Comparison of ENCODE assay signal across 10 cellular contexts in the genomic region with DNA sequence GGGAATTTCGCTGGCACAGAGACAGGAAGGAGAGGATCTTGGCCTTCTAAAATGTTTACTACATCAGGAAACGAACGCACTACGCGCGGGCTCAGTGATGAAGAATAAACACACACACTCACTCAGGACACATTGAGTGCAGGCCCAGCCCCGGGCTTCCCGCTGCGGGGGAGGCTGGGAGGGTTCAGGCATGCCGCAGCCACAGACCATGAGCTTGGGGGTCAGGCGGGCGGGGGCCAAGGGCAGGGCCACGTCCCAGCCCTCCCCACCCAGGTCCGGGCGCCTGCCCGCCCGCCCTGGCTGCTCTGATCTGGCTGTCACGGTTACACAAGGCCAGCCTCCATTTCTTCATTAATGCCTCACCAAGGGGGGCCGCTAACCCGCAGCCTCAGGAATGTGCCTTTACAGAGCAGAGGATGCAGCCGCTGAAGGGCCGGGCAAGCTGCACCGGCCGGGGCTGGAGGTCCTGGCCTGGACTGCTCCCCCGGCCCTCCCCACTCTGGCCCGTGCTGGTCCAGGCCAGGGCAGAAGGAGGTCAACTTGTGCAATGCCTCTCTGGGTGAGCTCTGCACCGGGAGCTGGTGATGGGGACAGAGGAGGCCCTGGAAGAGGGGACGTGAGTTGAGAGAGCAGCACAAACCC. TPM values are rescaled to one million over a fixed set of nuclear protein-coding genes. Genes with fewer than 3 reads are reported as not detected.
A peak's percentile ranks its signal among the peaks of the same experiment; 100 is the strongest.
DNase-seq lines count a peak whose midpoint lies in the region; ATAC-seq, FAIRE-seq and TF ChIP-seq lines count a peak whose summit lies in the region.
"Had no signal": no experiment of that assay in that cellular context is flagged by ENCODE, and none has a peak within 500 bp of the region (broad histone marks: within the 10 kb centered on the region; RNA-seq: fewer than 3 reads in every experiment).

No MANE protein-coding gene starts in this region.

- no peak overlapping the region for H3K4me3 Mint-ChIP-seq in activated T-helper 2 cell treated with anti-CD3 and anti-CD28 coated beads, Interferon-gamma antibody, Interleukin-2, Interleukin-4, amounts not matched to agents 10 μg/mL and 5 μg/mL and 100 μg/mL, durations not matched to agents 14 hours and 24 hours and 36 hours (ENCODE audit: low read depth)

- no peak overlapping the region for H2BK15ac ChIP-seq in mesenchymal stem cell (ENCODE audit: low read depth, poor library complexity, severe bottlenecking)

- peak overlapping the region; percentile 66 for H4K8ac ChIP-seq in mesenchymal stem cell (ENCODE audit: low read length)

- H3K27me3 ChIP-seq in endothelial cell of umbilical vein (ENCODE audit: control insufficient read depth in 2 of 2, insufficient read depth in 2 of 2, low read length in 2 of 2) (no peaks in the 10 kb centered on the region), mesenchymal stem cell (ENCODE audit: control insufficient read depth in 1 of 2, insufficient read depth in 1 of 2, low read length in 2 of 2) (peaks cover 0 to 15% of the 10 kb centered on the region in 2 experiments)

- no peak for TF ChIP-seq POLR2A in endothelial cell of umbilical vein (IDR thresholded peaks at IDR 0.05; ENCODE audit: low read depth, low read length)

- H3K27ac ChIP-seq in endothelial cell of umbilical vein (ENCODE audit: insufficient read depth, low read depth, low read length) (peak overlapping the region; percentile 82), mesenchymal stem cell (ENCODE audit: low read length, poor library complexity, severe bottlenecking) (peak overlapping the region; percentile 93), urinary bladder (ENCODE audit: low read depth) (peak overlapping the region; percentile 51)
- H3K27ac ChIP-seq: 22Rv1 had no signal

- H3K14ac ChIP-seq in mesenchymal stem cell (ENCODE audit: low read length in 2 of 2): no peak overlapping the region

- H3K23ac ChIP-seq in mesenchymal stem cell (ENCODE audit: low read length in 2 of 2): no peak overlapping the region

- peak overlapping the region; percentile 49 to 95 for H3K18ac ChIP-seq in mesenchymal stem cell (ENCODE audit: low read depth in 1 of 2, low read length in 2 of 2)

- peak overlapping the region; percentile 91 for H4K91ac ChIP-seq in mesenchymal stem cell (ENCODE audit: low read length)

- no peak overlapping the region for H3K27ac Mint-ChIP-seq in activated T-helper 2 cell treated with anti-CD3 and anti-CD28 coated beads, Interferon-gamma antibody, Interleukin-2, Interleukin-4, amounts not matched to agents 10 μg/mL and 5 μg/mL and 100 μg/mL, durations not matched to agents 14 hours and 24 hours and 36 hours

- peak overlapping the region; percentile 92 for H2AFZ ChIP-seq in endothelial cell of umbilical vein (ENCODE audit: low read depth, low read length)
- no peak overlapping the region for H2AFZ ChIP-seq in mesenchymal stem cell (ENCODE audit: low read depth, low read length)

- H3K79me1 ChIP-seq in mesenchymal stem cell (replicated peaks; ENCODE audit: low read length, poor library complexity, severe bottlenecking): peaks cover 6% of the 10 kb centered on the region

- H3K27me3 Mint-ChIP-seq in activated T-helper 2 cell treated with anti-CD3 and anti-CD28 coated beads, Interferon-gamma antibody, Interleukin-2, Interleukin-4, amounts not matched to agents 10 μg/mL and 5 μg/mL and 100 μg/mL, durations not matched to agents 14 hours and 24 hours and 36 hours (ENCODE audit: low read depth): peaks cover 3% of the 10 kb centered on the region

- H3K4me3 ChIP-seq in endothelial cell of umbilical vein (replicated peaks in 1 of 3; ENCODE audit: insufficient read depth in 1 of 3, low read depth in 1 of 3, low read length in 3 of 3) (no peak overlapping the region), mesenchymal stem cell (ENCODE audit: insufficient read depth in 1 of 2, low read depth in 1 of 2, low read length in 2 of 2) (peak overlapping the region in 1 of 2 experiments; percentile 33), urinary bladder (ENCODE audit: low read depth, low read length) (no peak overlapping the region)
- H3K4me3 ChIP-seq: HAP-1 had no signal

- CTCF ChIA-PET in endothelial cell of umbilical vein (lab: Charles Lee): interaction anchor here (0.8 to 2.9 kb wide), 7 partner anchors 12 to 215 kb away, joined by 3 to 21 read pairs (median 4); no protein-coding TSS in a partner anchor

- ATAC-seq in HG03175 (IDR thresholded peaks at IDR 0.05; ENCODE audit: unreplicated experiment): no peak

- dilution Hi-C loops in endothelial cell of umbilical vein (cut with MboI; ENCODE audit: extremely low pct_ligation_motif_present, low sequenced_read_pairs): no loop called here

- FAIRE-seq in endothelial cell of umbilical vein (lab: Jason Lieb, UNC): peak; percentile 84

- intact Hi-C loops in endothelial cell of umbilical vein (cut with micrococcal nuclease): loop anchor here (1.0 kb wide), 2 partner anchors 12 to 20 kb away; no protein-coding TSS in a partner anchor
- intact Hi-C loops in activated T-helper 2 cell treated with anti-CD3 and anti-CD28 coated beads, Interferon-gamma antibody, Interleukin-2, Interleukin-4, amounts not matched to agents 10 μg/mL and 5 μg/mL and 100 μg/mL, durations not matched to agents 14 hours and 24 hours and 36 hours (cut with micrococcal nuclease): no loop called here

- H3K79me2 ChIP-seq in endothelial cell of umbilical vein (ENCODE audit: control insufficient read depth, insufficient read depth, low read length): no peaks in the 10 kb centered on the region

- BruUV-seq in endothelial cell of umbilical vein (replicated peaks; lab: Mats Ljungman, UMichigan): no TSS peak

- H3K4ac ChIP-seq in mesenchymal stem cell (ENCODE audit: low read depth in 1 of 2, low read length in 2 of 2): peak overlapping the region in 1 of 2 experiments; percentile 73

- H2BK120ac ChIP-seq in mesenchymal stem cell (ENCODE audit: low read depth, low read length): peak overlapping the region; percentile 87

- no peak overlapping the region for H3K4me2 ChIP-seq in endothelial cell of umbilical vein (ENCODE audit: insufficient read depth, low read length)
- peak overlapping the region; percentile 47 for H3K4me2 ChIP-seq in mesenchymal stem cell (ENCODE audit: low read length, poor library complexity, severe bottlenecking)

- H3K9me1 ChIP-seq in endothelial cell of umbilical vein (replicated peaks; ENCODE audit: control insufficient read depth, extremely low read depth, insufficient read depth, low read length): no peaks in the 10 kb centered on the region

- DNase-seq in activated CD4-positive, CD25-positive, alpha-beta regulatory T cell treated with anti-CD3 and anti-CD28 coated beads, Interleukin-2, amount 50 U/mL, for 72 hours: peak; percentile 17
- DNase-seq in activated CD4-positive, CD25-positive, alpha-beta regulatory T cell (lab: John Stamatoyannopoulos, UW): no peak
- peak; percentile 86 for DNase-seq in endothelial cell of umbilical vein (ENCODE audit: low read depth, low spot score)
- peak; percentile 93 for DNase-seq in mesenchymal stem cell
- DNase-seq in COR-L47 (lab: John Stamatoyannopoulos, UW): no peak
- no peak for DNase-seq in activated T-helper 2 cell treated with anti-CD3 and anti-CD28 coated beads, Interferon-gamma antibody, Interleukin-2, Interleukin-4, amounts not matched to agents 10 μg/mL and 5 μg/mL and 100 μg/mL, durations not matched to agents 14 hours and 24 hours and 36 hours (ENCODE audit: low spot score)

- H3K9ac ChIP-seq in endothelial cell of umbilical vein (replicated peaks; ENCODE audit: extremely low read depth, insufficient read depth, low read length) (peak overlapping the region; percentile 73), mesenchymal stem cell (ENCODE audit: low read length) (peak overlapping the region; percentile 76)

- peaks cover 29% of the 10 kb centered on the region for H3K4me1 ChIP-seq in endothelial cell of umbilical vein (ENCODE audit: control insufficient read depth, extremely low read depth, insufficient read depth, low read length)
- peaks cover 81% of the 10 kb centered on the region for H3K4me1 ChIP-seq in mesenchymal stem cell (ENCODE audit: control insufficient read depth, insufficient read depth, low read depth, low read length)
- H3K4me1 ChIP-seq in urinary bladder (ENCODE audit: insufficient read depth): no peaks in the 10 kb centered on the region
- H3K4me1 ChIP-seq: HAP-1 had no signal

- TF ChIP-seq CTCF in endothelial cell of umbilical vein (IDR thresholded peaks at IDR 0.05; ENCODE audit: extremely low read depth in 1 of 2, insufficient read depth in 1 of 2, low read depth in 1 of 2, low read length in 2 of 2): no peak

- no peaks in the 10 kb centered on the region for H4K20me1 ChIP-seq in endothelial cell of umbilical vein (replicated peaks; ENCODE audit: control insufficient read depth, extremely low read depth, insufficient read depth, low read length)

- no peaks in the 10 kb centered on the region for H3K4me1 Mint-ChIP-seq in activated T-helper 2 cell treated with anti-CD3 and anti-CD28 coated beads, Interferon-gamma antibody, Interleukin-2, Interleukin-4, amounts not matched to agents 10 μg/mL and 5 μg/mL and 100 μg/mL, durations not matched to agents 14 hours and 24 hours and 36 hours (ENCODE audit: low read depth)

- no peaks in the 10 kb centered on the region for H3K36me3 ChIP-seq in endothelial cell of umbilical vein (ENCODE audit: control insufficient read depth in 2 of 2, extremely low read depth in 1 of 2, insufficient read depth in 2 of 2, low read length in 2 of 2)
- peaks cover 0 to 3% of the 10 kb centered on the region in 2 experiments for H3K36me3 ChIP-seq in mesenchymal stem cell (ENCODE audit: control insufficient read depth in 1 of 2, insufficient read depth in 2 of 2, low read depth in 1 of 2, low read length in 2 of 2)
- no peaks in the 10 kb centered on the region for H3K36me3 ChIP-seq in urinary bladder (ENCODE audit: insufficient read depth)
- H3K36me3 ChIP-seq: HAP-1 had no signal

- POLR2A ChIA-PET in endothelial cell of umbilical vein (lab: Charles Lee): interaction anchor here (0.8 kb wide), 1 partner anchor 25 kb away, joined by 4 read pairs; no protein-coding TSS in a partner anchor

- H3K9me3 ChIP-seq in endothelial cell of umbilical vein (replicated peaks; ENCODE audit: control insufficient read depth, insufficient read depth, low read length): no peaks in the 10 kb centered on the region
- H3K9me3 ChIP-seq in mesenchymal stem cell (ENCODE audit: control insufficient read depth, low read length): no peaks in the 10 kb centered on the region
- H3K9me3 ChIP-seq: HAP-1 had no signal

- H2BK5ac ChIP-seq in mesenchymal stem cell (ENCODE audit: low read depth, low read length, poor library complexity, severe bottlenecking): peak overlapping the region; percentile 93

- 3% methylated on average over 27 of the region's 28 CpGs for WGBS in mesenchymal stem cell
- 19% methylated on average over 28 of the region's 28 CpGs for WGBS in urinary bladder

- H2BK12ac ChIP-seq in mesenchymal stem cell (ENCODE audit: low read length in 2 of 2): peak overlapping the region in 1 of 2 experiments; percentile 96

- no peaks in the 10 kb centered on the region for H3K9me3 Mint-ChIP-seq in activated T-helper 2 cell treated with anti-CD3 and anti-CD28 coated beads, Interferon-gamma antibody, Interleukin-2, Interleukin-4, amounts not matched to agents 10 μg/mL and 5 μg/mL and 100 μg/mL, durations not matched to agents 14 hours and 24 hours and 36 hours

- H2AK5ac ChIP-seq in mesenchymal stem cell (ENCODE audit: low read length, severe bottlenecking): peak overlapping the region; percentile 80

- H3K36me3 Mint-ChIP-seq in activated T-helper 2 cell treated with anti-CD3 and anti-CD28 coated beads, Interferon-gamma antibody, Interleukin-2, Interleukin-4, amounts not matched to agents 10 μg/mL and 5 μg/mL and 100 μg/mL, durations not matched to agents 14 hours and 24 hours and 36 hours (ENCODE audit: low read depth): no peaks in the 10 kb centered on the region

RNA-seq across cellular contexts. Expression of a gene that starts 41.7 kb away (rescaled TPM):
- 21.0 and 34.1 TPM in 2 replicates for total RNA-seq in endothelial cell of umbilical vein
- polyA plus RNA-seq in endothelial cell of umbilical vein: 4.3 and 5.7 TPM in 2 replicates
- 4.0 and 5.9 TPM in 2 replicates for polyA plus RNA-seq in endothelial cell of umbilical vein (2011; cell fraction: cytosol; rRNA removed)
- polyA plus RNA-seq in endothelial cell of umbilical vein (2011; cell fraction: nucleus; rRNA removed): 1.2 and 1.4 TPM in 2 replicates
- polyA plus RNA-seq in endothelial cell of umbilical vein (2012): 10.6 and 78.9 TPM in 2 replicates
- polyA minus RNA-seq in endothelial cell of umbilical vein: 3.0 and 7.7 TPM in 2 replicates
- not detected for polyA minus RNA-seq in endothelial cell of umbilical vein (2011; cell fraction: cytosol; rRNA and poly(A)+ RNA removed)
- polyA minus RNA-seq in endothelial cell of umbilical vein (2011; cell fraction: nucleus; rRNA and poly(A)+ RNA removed): 0.38 and 1.0 TPM in 2 replicates
- polyA plus RNA-seq in mesenchymal stem cell (2013, experiment 1 of 2): 374 TPM
- polyA plus RNA-seq in mesenchymal stem cell (2013, experiment 2 of 2): 355 TPM
- 362 TPM for total RNA-seq in urinary bladder
- polyA plus RNA-seq in urinary bladder: 86.5 TPM
- total RNA-seq in activated T-helper 2 cell treated with anti-CD3 and anti-CD28 coated beads, Interferon-gamma antibody, Interleukin-2, Interleukin-4, amounts not matched to agents 10 μg/mL and 5 μg/mL and 100 μg/mL, durations not matched to agents 14 hours and 24 hours and 36 hours: 0.05 and 0.16 TPM in 2 replicates

Comparison
In these comparisons a context has a peak if more than half of its experiments do, and no peak if none do; other contexts are left out.
1. DNase-seq: peak in activated CD4-positive, CD25-positive, alpha-beta regulatory T cell treated with anti-CD3 and anti-CD28 coated beads, Interleukin-2, amount 50 U/mL, for 72 hours (single experiment), endothelial cell of umbilical vein (single experiment) and mesenchymal stem cell (single experiment); none in activated CD4-positive, CD25-positive, alpha-beta regulatory T cell (0 of 4), COR-L47 (single experiment) and activated T-helper 2 cell treated with anti-CD3 and anti-CD28 coated beads, Interferon-gamma antibody, Interleukin-2, Interleukin-4, amounts not matched to agents 10 μg/mL and 5 μg/mL and 100 μg/mL, durations not matched to agents 14 hours and 24 hours and 36 hours (single experiment).
2. RNA of a gene that starts 41.7 kb away (total RNA-seq): 362 TPM in urinary bladder (single experiment) and 21.0 to 34.1 TPM in endothelial cell of umbilical vein; 0.05 to 0.16 TPM in activated T-helper 2 cell treated with anti-CD3 and anti-CD28 coated beads, Interferon-gamma antibody, Interleukin-2, Interleukin-4, amounts not matched to agents 10 μg/mL and 5 μg/mL and 100 μg/mL, durations not matched to agents 14 hours and 24 hours and 36 hours; every median in the first group is over 10 times any median in the second.
3. Peak in every context shown above with its lines, with median percentiles within 50 percentile points of each other: H3K27ac ChIP-seq.